21 cellular contexts compared by ENCODE assay signal in genomic region chr7:127996253-127997071, GRCh38. TPM values are rescaled to one million over a fixed set of nuclear protein-coding genes. Genes with fewer than 3 reads are reported as not detected.
A peak's percentile ranks its signal among the peaks of the same experiment; 100 is the strongest.
DNase-seq lines count a peak whose midpoint lies in the region; ATAC-seq and TF ChIP-seq lines count a peak whose summit lies in the region.
"Had no signal": no experiment of that assay in that cellular context is flagged by ENCODE, and none has a peak within 500 bp of the region (broad histone marks: within the 10 kb centered on the region; RNA-seq: fewer than 3 reads in every experiment).

No MANE protein-coding gene starts in this region.

- H3K4me2 ChIP-seq in H9 (ENCODE audit: insufficient read depth, insufficient read length, low read length), result no peak overlapping the region

- H3K36me3 Mint-ChIP-seq in H9 (ENCODE audit: insufficient read depth in 1 of 3, low read depth in 3 of 3) (peaks cover 3 to 25% (median 17%) of the 10 kb centered on the region in 3 experiments; a peak in 6 of 7 replicates), WTC11 (peaks cover 12% of the 10 kb centered on the region), immature natural killer cell (peaks cover 18 to 21% (median 20%) of the 10 kb centered on the region in 3 donors)

- H3K56ac ChIP-seq in H9 (ENCODE audit: insufficient read length, low read depth, low read length), result no peak overlapping the region

- peaks cover 0 to 20% of the 10 kb centered on the region in 2 donors for H3K36me3 ChIP-seq in gastroesophageal sphincter
- H3K36me3 ChIP-seq in psoas muscle (ENCODE audit: insufficient read depth in 1 of 2, low read depth in 1 of 2), result peaks cover 2 to 7% of the 10 kb centered on the region in 2 donors
- no peaks in the 10 kb centered on the region for H3K36me3 ChIP-seq in colonic mucosa

- H3K9ac ChIP-seq in H9 (ENCODE audit: extremely low read depth, insufficient read length, low read length), result no peak overlapping the region
- no peak overlapping the region for H3K9ac ChIP-seq in colonic mucosa (ENCODE audit: low read depth in 2 of 2, low read length in 2 of 2)

- intact Hi-C loops in psoas muscle (cut with DNase I), result no loop called here
- intact Hi-C loops in colonic mucosa (cut with DNase I), result no loop called here

- WGBS in H9 (ENCODE audit: extremely low coverage, insufficient read length, low lambda C conversion rate), result no CpG with 5 or more reads among the region's 11 CpGs
- 67 to 73% methylated on average over 5 to 11 of the region's 11 CpGs for WGBS in gastroesophageal sphincter (ENCODE audit: low coverage in 1 of 2), 2 donors
- WGBS in psoas muscle, 3 donors, result 74 to 88% (median 80%) methylated on average over 11 of the region's 11 CpGs

- no peak overlapping the region for H2AK5ac ChIP-seq in H9 (ENCODE audit: insufficient read length, low read length)

- H3K79me2 ChIP-seq in H9 (ENCODE audit: insufficient read depth, low read length), result no peaks in the 10 kb centered on the region

- no peak overlapping the region for H2BK120ac ChIP-seq in H9 (ENCODE audit: low read depth, low read length, poor library complexity, severe bottlenecking)

- no peak overlapping the region for H3K4me3 ChIP-seq in gastroesophageal sphincter
- no peak overlapping the region for H3K4me3 ChIP-seq in psoas muscle
- no peak overlapping the region for H3K4me3 ChIP-seq in colonic mucosa
- H3K4me3 ChIP-seq: upper lobe of left lung had no signal

- H3K27me3 ChIP-seq in H9 (ENCODE audit: insufficient read depth, low read length) (no peaks in the 10 kb centered on the region), gastroesophageal sphincter (no peaks in the 10 kb centered on the region), psoas muscle (ENCODE audit: insufficient read depth in 3 of 3, low read length in 2 of 3) (no peaks in the 10 kb centered on the region), colonic mucosa (no peaks in the 10 kb centered on the region)
- H3K27me3 ChIP-seq: upper lobe of left lung had no signal

- H3K27ac Mint-ChIP-seq in H9 (peak overlapping the region; percentile 45 to 83 (median 66); a peak in 5 of 7 replicates), WTC11 (peak overlapping the region; percentile 37), immature natural killer cell (no peak overlapping the region)
- H3K27ac Mint-ChIP-seq: activated B cell treated with CpG ODN at 0.5 μM for 24 hours; activated CD4-positive, alpha-beta memory T cell treated with anti-CD3 and anti-CD28 coated beads, Interleukin-2, amount 10 ng/mL, durations not matched to agents 7 days and 5 days; activated naive CD4-positive, alpha-beta T cell treated with anti-CD3 and anti-CD28 coated beads, Interleukin-2, amount 50 U/mL, for 72 hours; activated T-cell treated with anti-CD3 and anti-CD28 coated beads, Interleukin-2, amount 50 U/mL, for 24 hours; CD4-positive, alpha-beta T cell; natural killer cell treated with Interleukin-12 subunit alpha and Interleukin-12 subunit beta and Interleukin-15 and Interleukin-18, amount 100 ng/mL, for 72 hours had no signal

- POLR2A ChIA-PET in WTC11 (lab: Charles Lee), result interaction anchor here (1.0 kb wide), 1 partner anchor 303 kb away, joined by 3 read pairs; no protein-coding TSS in a partner anchor

- H2BK15ac ChIP-seq in H9 (ENCODE audit: low read depth, low read length), result no peak overlapping the region

- H3T11ph ChIP-seq in H9 (ENCODE audit: low read length), result no peak overlapping the region

- no peak overlapping the region for H4K5ac ChIP-seq in H9 (ENCODE audit: insufficient read length, low read depth, low read length)

- H3K27me3 Mint-ChIP-seq in H9 (ENCODE audit: low read depth), result no peaks in the 10 kb centered on the region
- no peaks in the 10 kb centered on the region for H3K27me3 Mint-ChIP-seq in WTC11 (ENCODE audit: low read depth)
- H3K27me3 Mint-ChIP-seq in immature natural killer cell (ENCODE audit: low read depth in 3 of 3), result no peaks in the 10 kb centered on the region
- H3K27me3 Mint-ChIP-seq: activated B cell treated with CpG ODN at 0.5 μM for 24 hours; activated CD4-positive, alpha-beta memory T cell treated with anti-CD3 and anti-CD28 coated beads, Interleukin-2, amount 10 ng/mL, durations not matched to agents 7 days and 5 days; activated T-cell treated with anti-CD3 and anti-CD28 coated beads, Interleukin-2, amount 50 U/mL, for 24 hours; CD4-positive, alpha-beta T cell; natural killer cell treated with Interleukin-12 subunit alpha and Interleukin-12 subunit beta and Interleukin-15 and Interleukin-18, amount 100 ng/mL, for 72 hours had no signal

- no peak overlapping the region for H3K18ac ChIP-seq in H9 (ENCODE audit: insufficient read length, low read depth, low read length)

- H3K23ac ChIP-seq in H9 (ENCODE audit: insufficient read length, low read depth, low read length), result no peak overlapping the region

- CTCF ChIA-PET in WTC11 (lab: Charles Lee), result interaction anchor here (1.1 kb wide), 1 partner anchor 213 kb away, joined by 5 read pairs; no protein-coding TSS in a partner anchor

- H3K79me1 ChIP-seq in H9 (ENCODE audit: insufficient read depth, low read depth, low read length, poor library complexity, severe bottlenecking), result no peaks in the 10 kb centered on the region

- H3K27ac ChIP-seq in H9 (ENCODE audit: insufficient read length, low read depth, low read length), result no peak overlapping the region
- peak overlapping the region in 3 of 4 donors; percentile 12 to 63 (median 38) for H3K27ac ChIP-seq in gastroesophageal sphincter
- peak overlapping the region; percentile 71 for H3K27ac ChIP-seq in psoas muscle
- no peak overlapping the region for H3K27ac ChIP-seq in colonic mucosa

- no peak overlapping the region for H2BK12ac ChIP-seq in H9 (ENCODE audit: insufficient read length, low read depth, low read length)

- H3K23me2 ChIP-seq in H9 (ENCODE audit: insufficient read length, low read depth, low read length, poor library complexity, severe bottlenecking), result no peaks in the 10 kb centered on the region

- no peak overlapping the region for H2BK5ac ChIP-seq in H9 (ENCODE audit: insufficient read length, low read length)

- no peak overlapping the region for H2AFZ ChIP-seq in H9 (ENCODE audit: low read length)

- TF ChIP-seq CTCF in H9 (conservative IDR thresholded peaks at IDR 0.05) (no peak), WTC11 (IDR thresholded peaks at IDR 0.05) (no peak), gastroesophageal sphincter (IDR thresholded peaks at IDR 0.05) (no peak), psoas muscle (IDR thresholded peaks at IDR 0.05) (no peak), colonic mucosa (IDR thresholded peaks at IDR 0.05) (no peak)

- H3K4me1 ChIP-seq in H9 (ENCODE audit: insufficient read depth, low read length) (peaks cover 6% of the 10 kb centered on the region; the same call in 1 of the 2 replicates), gastroesophageal sphincter (peaks cover 0 to 29% (median 12%) of the 10 kb centered on the region in 3 donors), psoas muscle (peaks cover 18% of the 10 kb centered on the region), colonic mucosa (no peaks in the 10 kb centered on the region)

- no peak for TF ChIP-seq EP300 in gastroesophageal sphincter (IDR thresholded peaks at IDR 0.05)

- H3K4ac ChIP-seq in H9 (ENCODE audit: low read depth, low read length), result no peak overlapping the region

- TF ChIP-seq POLR2A in gastroesophageal sphincter (IDR thresholded peaks at IDR 0.05), result no peak

- no peak overlapping the region for H3K14ac ChIP-seq in H9 (ENCODE audit: insufficient read depth, low read length)

- H3K4me1 Mint-ChIP-seq in H9, result peaks cover 28 to 38% of the 10 kb centered on the region in 2 experiments
- H3K4me1 Mint-ChIP-seq in WTC11, result peaks cover 38% of the 10 kb centered on the region
- H3K4me1 Mint-ChIP-seq in immature natural killer cell, result no peaks in the 10 kb centered on the region
- H3K4me1 Mint-ChIP-seq: activated CD4-positive, alpha-beta memory T cell treated with anti-CD3 and anti-CD28 coated beads, Interleukin-2, amount 10 ng/mL, durations not matched to agents 7 days and 5 days had no signal

- no peaks in the 10 kb centered on the region for H4K20me1 ChIP-seq in H9 (ENCODE audit: control insufficient read depth, insufficient read depth, insufficient read length)

- H4K8ac ChIP-seq in H9 (replicated peaks; ENCODE audit: insufficient read length, low read depth, low read length), result no peak overlapping the region

- H3K9me3 Mint-ChIP-seq in H9, result no peaks in the 10 kb centered on the region
- no peaks in the 10 kb centered on the region for H3K9me3 Mint-ChIP-seq in WTC11
- no peaks in the 10 kb centered on the region for H3K9me3 Mint-ChIP-seq in immature natural killer cell
- H3K9me3 Mint-ChIP-seq: activated B cell treated with CpG ODN at 0.5 μM for 24 hours; activated CD4-positive, alpha-beta memory T cell treated with anti-CD3 and anti-CD28 coated beads, Interleukin-2, amount 10 ng/mL, durations not matched to agents 7 days and 5 days; activated naive CD4-positive, alpha-beta T cell treated with anti-CD3 and anti-CD28 coated beads, Interleukin-2, amount 50 U/mL, for 72 hours; activated T-cell treated with anti-CD3 and anti-CD28 coated beads, Interleukin-2, amount 50 U/mL, for 24 hours; CD4-positive, alpha-beta T cell; natural killer cell treated with Interleukin-12 subunit alpha and Interleukin-12 subunit beta and Interleukin-15 and Interleukin-18, amount 100 ng/mL, for 72 hours had no signal

- H3K9me3 ChIP-seq in H9 (ENCODE audit: control insufficient read depth, low read depth, low read length), result no peaks in the 10 kb centered on the region
- no peaks in the 10 kb centered on the region for H3K9me3 ChIP-seq in gastroesophageal sphincter
- H3K9me3 ChIP-seq in psoas muscle, result no peaks in the 10 kb centered on the region
- H3K9me3 ChIP-seq in colonic mucosa, result no peaks in the 10 kb centered on the region
- H3K9me3 ChIP-seq: upper lobe of left lung had no signal

- no peak overlapping the region for H2BK20ac ChIP-seq in H9 (ENCODE audit: low read depth, low read length, poor library complexity, severe bottlenecking)

- H3K4me3 Mint-ChIP-seq in H9 (no peak overlapping the region), WTC11 (no peak overlapping the region), immature natural killer cell (no peak overlapping the region)
- H3K4me3 Mint-ChIP-seq: activated B cell treated with CpG ODN at 0.5 μM for 24 hours; activated CD4-positive, alpha-beta memory T cell treated with anti-CD3 and anti-CD28 coated beads, Interleukin-2, amount 10 ng/mL, durations not matched to agents 7 days and 5 days; activated T-cell treated with anti-CD3 and anti-CD28 coated beads, Interleukin-2, amount 50 U/mL, for 24 hours; CD4-positive, alpha-beta T cell; natural killer cell treated with Interleukin-12 subunit alpha and Interleukin-12 subunit beta and Interleukin-15 and Interleukin-18, amount 100 ng/mL, for 72 hours had no signal

- ATAC-seq in WTC11 (no peak), gastroesophageal sphincter (no peak), psoas muscle (no peak), HG03565 (IDR thresholded peaks at IDR 0.05; ENCODE audit: unreplicated experiment) (no peak), GM21526 (IDR thresholded peaks at IDR 0.05; ENCODE audit: low FRiP score, unreplicated experiment) (no peak)
- ATAC-seq: activated naive CD4-positive, alpha-beta T cell treated with anti-CD3 and anti-CD28 coated beads, Interleukin-2, amount 50 U/mL, for 72 hours; natural killer cell treated with Interleukin-12 subunit alpha and Interleukin-12 subunit beta and Interleukin-15 and Interleukin-18, amount 100 ng/mL, for 72 hours had no signal

- no peak overlapping the region for H4K91ac ChIP-seq in H9 (ENCODE audit: insufficient read length, low read depth, low read length)

- DNase-seq in H9, result no peak
- no peak for DNase-seq in WTC11 (ENCODE audit: low spot score)
- no peak for DNase-seq in psoas muscle
- no peak for DNase-seq in immature natural killer cell
- no peak for DNase-seq in colonic mucosa
- DNase-seq: activated B cell treated with CpG ODN at 0.5 μM for 24 hours; activated CD4-positive, alpha-beta memory T cell treated with anti-CD3 and anti-CD28 coated beads, Interleukin-2, amount 10 ng/mL, durations not matched to agents 7 days and 5 days; activated T-cell treated with anti-CD3 and anti-CD28 coated beads, Interleukin-2, amount 50 U/mL, for 24 hours; CD4-positive, alpha-beta T cell; DMS53; GOT3; NCI-H187 treated with DMSO at 0.1 percent for 48 hours; NCI-H446; stimulated activated naive CD4-positive, alpha-beta T cell treated with Interleukin-2 at 50 U/mL for 16 hours; upper lobe of left lung had no signal

RNA-seq across cellular contexts. Expression of gene LRRC4, which starts 34.8 kb away (rescaled TPM):
- 10.4 and 14.3 TPM in 2 replicates for total RNA-seq in H9 (2021)
- total RNA-seq in WTC11 (2021), result 7.8 to 14.9 TPM (median 9.9 TPM) in 3 replicates
- 1 to 10 TPM in 1 of 4 donors, under 1 TPM in 2, not detected in 1; 0.39 to 1.9 (median 0.82) TPM for total RNA-seq in gastroesophageal sphincter
- total RNA-seq in psoas muscle, result 1 to 10 TPM; 2.7 to 5.0 (median 3.1) TPM
- 1 to 10 TPM in 1 of 3 donors, under 1 TPM in 2; 0.39 to 1.2 (median 0.61) TPM for polyA plus RNA-seq in psoas muscle
- polyA plus RNA-seq in immature natural killer cell, result under 1 TPM in 2 of 3 donors, not detected in 1; 0.08 to 0.36 TPM
- 1 to 10 TPM in 1 of 2 donors, under 1 TPM in 1; 0.17 to 1.9 TPM for total RNA-seq in colonic mucosa
- total RNA-seq: activated CD4-positive, alpha-beta memory T cell treated with anti-CD3 and anti-CD28 coated beads, Interleukin-2, amount 10 ng/mL, durations not matched to agents 7 days and 5 days; T-helper 1 cell treated with Interleukin-12 subunit alpha and Interleukin-12 subunit beta and Interleukin-4 antibody, amounts not matched to agents 30 ng/mL and 1 ng/mL, for 36 hours had no signal

Comparison
In these comparisons a context has a peak if more than half of its experiments do, and no peak if none do; other contexts are left out.
1. H3K27ac ChIP-seq: peak in gastroesophageal sphincter (3 of 4) and psoas muscle (single experiment); none in H9 (single experiment) and colonic mucosa (single experiment).
2. H3K27ac Mint-ChIP-seq: peak in H9 (3 of 3) and WTC11 (single experiment); none in immature natural killer cell (0 of 6).